In the genomic region with DNA sequence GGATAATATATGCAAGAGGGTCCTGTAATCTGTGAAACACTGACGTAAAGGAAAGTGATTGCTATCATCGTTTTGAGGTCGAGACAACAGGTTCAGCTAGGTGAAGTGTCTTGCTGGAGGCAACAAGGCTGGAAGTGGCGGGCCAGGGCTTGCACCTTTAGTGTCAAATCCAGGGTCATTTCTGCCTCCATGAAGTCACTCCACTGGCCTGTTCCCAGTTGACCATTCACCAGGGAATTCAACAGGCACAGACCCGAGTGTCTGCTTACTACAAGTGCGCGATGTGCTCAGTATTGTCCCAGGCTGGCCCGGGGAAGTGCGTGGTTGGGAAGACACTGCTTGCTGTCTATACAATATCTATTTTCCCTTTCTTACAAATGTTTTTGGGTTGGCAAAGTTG, we compare ENCODE assay signal across 8 cellular contexts.
"Had no signal": no experiment of that assay in that cellular context is flagged by ENCODE, and none has a peak within 500 bp of the region (broad histone marks: within the 10 kb centered on the region; RNA-seq: fewer than 3 reads in every experiment).

No MANE protein-coding gene starts in this region.

- ATAC-seq: GM12878 had no signal

- DNase-seq: GDM1, GF-D8 had no signal

- H3K4me3 ChIP-seq: GM12878 had no signal

- FAIRE-seq: G401.6, GM12878, GM12891, GM12892, GM18507, GM19239 had no signal
